ENCODE assay signal across 8 cellular contexts in genomic region chr10:127853868-127854768, GRCh38. TPM values are rescaled to one million over a fixed set of nuclear protein-coding genes. Genes with fewer than 3 reads are reported as not detected.
DNase-seq lines count a peak whose midpoint lies in the region; ATAC-seq and TF ChIP-seq lines count a peak whose summit lies in the region.

No MANE protein-coding gene starts in this region.

- H3K36me3 ChIP-seq in lung (ENCODE audit: control insufficient read depth in 2 of 2, insufficient read depth in 2 of 2, low read length in 2 of 2) = no peaks in the 10 kb centered on the region

- DNase-seq in AG09319 (ENCODE audit: extremely low read depth, low read depth) (peak; percentile 15), NCI-H2196 treated with DMSO at 0.1 percent for 48 hours (lab: John Stamatoyannopoulos, UW; ENCODE audit: unreplicated experiment) (peak; percentile 10), dermis blood vessel endothelial cell (peak; percentile 82), lung (ENCODE audit: low spot score) (peak; percentile 70)
- DNase-seq in activated CD4-positive, alpha-beta T cell treated with anti-CD3 and anti-CD28 coated beads for 4 hours = peak; percentile 36 to 45
- peak; percentile 7 for DNase-seq in stimulated activated CD8-positive, alpha-beta memory T cell treated with anti-CD3 and anti-CD28 coated beads, Interleukin-12 subunit alpha, Interleukin-12 subunit beta, amount 100 ng/mL, for 1 hour (ENCODE audit: low read depth)

- ATAC-seq in GM18867 (IDR thresholded peaks at IDR 0.05; ENCODE audit: unreplicated experiment) (peak; percentile 75), HG03045 (IDR thresholded peaks at IDR 0.05; ENCODE audit: unreplicated experiment) (peak; percentile 52), lung (ENCODE audit: insufficient read depth, low FRiP score) (peak; percentile 89)

- 36 to 38% methylated on average over 19 of the region's 19 CpGs for WGBS in lung, 2 donors

- no peaks in the 10 kb centered on the region for H3K9me3 ChIP-seq in lung (ENCODE audit: control insufficient read depth in 2 of 2, insufficient read depth in 1 of 2, low read length in 1 of 2)

- H3K27ac ChIP-seq in lung (ENCODE audit: low read depth in 1 of 2, low read length in 1 of 2) = no peak overlapping the region

- no peaks in the 10 kb centered on the region for H3K4me1 ChIP-seq in lung (ENCODE audit: control insufficient read depth in 2 of 2, insufficient read depth in 2 of 2, low read length in 2 of 2)

- no peak overlapping the region for H3K4me3 ChIP-seq in lung

- peak; percentile 89 for TF ChIP-seq CTCF in AG09319 (IDR thresholded peaks at IDR 0.05; ENCODE audit: low read depth, low read length)
- TF ChIP-seq CTCF in lung (IDR thresholded peaks at IDR 0.05; ENCODE audit: control extremely low read depth, extremely low read depth) = peak; percentile 74

- H3K27me3 ChIP-seq in lung (ENCODE audit: control insufficient read depth, insufficient read depth) = no peaks in the 10 kb centered on the region

RNA-seq across cellular contexts. Expression of gene CLRN3, which starts 38.6 kb away (rescaled TPM):
- total RNA-seq in dermis blood vessel endothelial cell = 0.19 TPM in 1 of 2 replicates, not detected in the other
- not detected for total RNA-seq in lung
- polyA plus RNA-seq in lung = under 1 TPM; 0.10 to 0.12 TPM

RNA-seq across cellular contexts. Expression of gene PTPRE, which starts 52.8 kb away (rescaled TPM):
- 178 and 216 TPM in 2 replicates for total RNA-seq in dermis blood vessel endothelial cell
- 10 to 100 TPM; 27.3 to 68.7 TPM for total RNA-seq in lung
- 10 to 100 TPM; 15.5 to 45.7 TPM for polyA plus RNA-seq in lung

Comparison
In these comparisons a context has a peak if more than half of its experiments do, and no peak if none do; other contexts are left out.
1. DNase-seq: peak in every context shown above with its lines; median percentile 82 in dermis blood vessel endothelial cell; 70 in lung; 40 in activated CD4-positive, alpha-beta T cell treated with anti-CD3 and anti-CD28 coated beads for 4 hours; 15 in AG09319; 10 in NCI-H2196 treated with DMSO at 0.1 percent for 48 hours; 7 in stimulated activated CD8-positive, alpha-beta memory T cell treated with anti-CD3 and anti-CD28 coated beads, Interleukin-12 subunit alpha, Interleukin-12 subunit beta, amount 100 ng/mL, for 1 hour.